Comparison of ENCODE assay signal across 8 cellular contexts in genomic region chr19:46713781-46714522, GRCh38. TPM values are rescaled to one million over a fixed set of nuclear protein-coding genes. Genes with fewer than 3 reads are reported as not detected.
A peak's percentile ranks its signal among the peaks of the same experiment; 100 is the strongest.
DNase-seq lines count a peak whose midpoint lies in the region; ATAC-seq and TF ChIP-seq lines count a peak whose summit lies in the region.

No MANE protein-coding gene starts in this region.

- in situ Hi-C loops in Caki2 (cut with HindIII; ENCODE audit: low pct_unique_long_range_greater_than_20kb, low sequenced_read_pairs) (no loop called here), IMR-90 (cut with MboI; ENCODE audit: low sequenced_read_pairs) (no loop called here)

- peak overlapping the region; percentile 83; the same call in 1 of the 2 replicates for H4K5ac ChIP-seq in IMR-90 (ENCODE audit: low read depth, low read length)

- peak overlapping the region; percentile 66; the same call in 1 of the 2 replicates for H3K18ac ChIP-seq in IMR-90 (ENCODE audit: low read depth, low read length)

- intact Hi-C loops in IMR-90 (cut with micrococcal nuclease) = no loop called here
- intact Hi-C loops in upper lobe of right lung (cut with DNase I) = no loop called here

- no peaks in the 10 kb centered on the region for H3K27me3 ChIP-seq in IMR-90 (ENCODE audit: control insufficient read depth, insufficient read depth, low read length)
- H3K27me3 ChIP-seq in cardiac muscle cell = no peaks in the 10 kb centered on the region
- H3K27me3 ChIP-seq in upper lobe of right lung = no peaks in the 10 kb centered on the region
- no peaks in the 10 kb centered on the region for H3K27me3 ChIP-seq in WERI-Rb-1 (ENCODE audit: insufficient read depth, low read depth, severe bottlenecking)

- H3K9me3 ChIP-seq in IMR-90 (ENCODE audit: control insufficient read depth, insufficient read depth, low read length) (no peaks in the 10 kb centered on the region), SK-N-MC (ENCODE audit: low read depth, low read length) (no peaks in the 10 kb centered on the region), cardiac muscle cell (ENCODE audit: low read depth) (no peaks in the 10 kb centered on the region), upper lobe of right lung (no peaks in the 10 kb centered on the region), WERI-Rb-1 (ENCODE audit: severe bottlenecking) (no peaks in the 10 kb centered on the region)

- H4K91ac ChIP-seq in IMR-90 (ENCODE audit: insufficient read depth, low read depth, low read length) = peak overlapping the region; percentile 55; the same call in 1 of the 2 replicates

- TF ChIP-seq POLR2A in IMR-90 (IDR thresholded peaks at IDR 0.05; ENCODE audit: low read depth, low read length) = no peak

- no TSS peak for BruUV-seq in IMR-90 (replicated peaks; lab: Mats Ljungman, UMichigan)

- peaks cover 7% of the 10 kb centered on the region for H3K4me1 ChIP-seq in IMR-90 (ENCODE audit: control insufficient read depth, insufficient read depth, low read length)
- peaks cover 12% of the 10 kb centered on the region for H3K4me1 ChIP-seq in cardiac muscle cell (ENCODE audit: low read depth)
- peaks cover 34% of the 10 kb centered on the region for H3K4me1 ChIP-seq in upper lobe of right lung

- H2BK120ac ChIP-seq in IMR-90 (ENCODE audit: low read depth, low read length) = peak overlapping the region; percentile 6; the same call in 1 of the 2 replicates

- H3K27me3 Mint-ChIP-seq in activated naive CD8-positive, alpha-beta T cell = no peaks in the 10 kb centered on the region

- peak overlapping the region; percentile 42 for H3K4me3 ChIP-seq in IMR-90 (ENCODE audit: insufficient read depth, low read depth, low read length)
- H3K4me3 ChIP-seq in SK-N-MC = peak overlapping the region; percentile 85
- peak overlapping the region; percentile 33 for H3K4me3 ChIP-seq in cardiac muscle cell
- H3K4me3 ChIP-seq in upper lobe of right lung = peak overlapping the region; percentile 87
- no peak overlapping the region for H3K4me3 ChIP-seq in WERI-Rb-1 (ENCODE audit: low read depth, low read length)

- no peak overlapping the region for H2BK15ac ChIP-seq in IMR-90 (ENCODE audit: low read depth, low read length)

- H3K27ac ChIP-seq in IMR-90 (ENCODE audit: insufficient read depth, low read length) (peak overlapping the region; percentile 45), SK-N-MC (no peak overlapping the region), cardiac muscle cell (no peak overlapping the region), upper lobe of right lung (peak overlapping the region; percentile 86), WERI-Rb-1 (no peak overlapping the region)

- peak overlapping the region; percentile 89 for H3K23ac ChIP-seq in IMR-90 (ENCODE audit: low read depth, low read length)

- H3K9ac ChIP-seq in IMR-90 (ENCODE audit: low read depth, low read length) (peak overlapping the region; percentile 63), SK-N-MC (ENCODE audit: insufficient read length) (no peak overlapping the region)

- peak overlapping the region; percentile 92 for H3K4me3 Mint-ChIP-seq in activated naive CD8-positive, alpha-beta T cell

- peak overlapping the region; percentile 78 for H3K14ac ChIP-seq in IMR-90 (replicated peaks; ENCODE audit: low read depth, low read length)

- peak overlapping the region; percentile 94 for H2AK5ac ChIP-seq in IMR-90 (ENCODE audit: low read depth, low read length)

- peak; percentile 22 for ATAC-seq in IMR-90 (ENCODE audit: low read depth)
- peak; percentile 80 for ATAC-seq in upper lobe of right lung

- no peak overlapping the region for H3K56ac ChIP-seq in IMR-90 (ENCODE audit: extremely low read depth, insufficient read depth, low read length)

- H3K36me3 ChIP-seq in IMR-90 (ENCODE audit: control insufficient read depth, insufficient read depth, low read length) = peaks cover 8% of the 10 kb centered on the region
- H3K36me3 ChIP-seq in SK-N-MC (ENCODE audit: insufficient read depth, low read length) = peaks cover 3% of the 10 kb centered on the region; the same call in 1 of the 2 replicates
- H3K36me3 ChIP-seq in cardiac muscle cell = no peaks in the 10 kb centered on the region
- H3K36me3 ChIP-seq in upper lobe of right lung = peaks cover 21% of the 10 kb centered on the region
- H3K36me3 ChIP-seq in WERI-Rb-1 = peaks cover 18% of the 10 kb centered on the region

- peaks cover 35% of the 10 kb centered on the region for H3K4me1 Mint-ChIP-seq in activated naive CD8-positive, alpha-beta T cell (ENCODE audit: low read depth)

- CTCF ChIA-PET in IMR-90 (lab: Yijun Ruan, JAX) = interaction anchor here (0.5 kb wide), 1 partner anchor 126 kb away, joined by 3 read pairs; no protein-coding TSS in a partner anchor

- WGBS in IMR-90 (ENCODE audit: extremely low coverage in 2 of 2, insufficient read length in 1 of 2), 2 experiments = no CpG with 5 or more reads among the region's 43 CpGs

- TF ChIP-seq RAD21 in IMR-90 (IDR thresholded peaks at IDR 0.05; ENCODE audit: low read length) = no peak

- dilution Hi-C loops in IMR-90 (cut with HindIII; ENCODE audit: low sequenced_read_pairs, unreplicated experiment) = no loop called here

- peak overlapping the region; percentile 94 for H3K4ac ChIP-seq in IMR-90 (ENCODE audit: low read depth, low read length)

- H4K8ac ChIP-seq in IMR-90 (ENCODE audit: low read depth in 2 of 2, low read length in 2 of 2) = peak overlapping the region; percentile 85 to 88; a peak in 3 of 4 replicates

- peak overlapping the region; percentile 94 for H2AFZ ChIP-seq in IMR-90 (replicated peaks; ENCODE audit: low read length, poor library complexity)

- no peaks in the 10 kb centered on the region for H3K9me1 ChIP-seq in IMR-90 (ENCODE audit: insufficient read depth, low read length)

- peak overlapping the region; percentile 36 for H2BK5ac ChIP-seq in IMR-90 (ENCODE audit: low read depth, low read length, poor library complexity, severe bottlenecking)

- H3K4me2 ChIP-seq in IMR-90 (ENCODE audit: low read depth, low read length) = peak overlapping the region; percentile 96

- peak; percentile 77 for DNase-seq in Caki2 (ENCODE audit: low read depth)
- peak; percentile 63 for DNase-seq in IMR-90
- no peak for DNase-seq in SK-N-MC (ENCODE audit: low read depth, low spot score)
- peak; percentile 44 to 90 for DNase-seq in cardiac muscle cell (ENCODE audit: low read depth in 1 of 2, low spot score in 1 of 2)
- DNase-seq in pons (ENCODE audit: low spot score) = peak; percentile 57
- DNase-seq in upper lobe of right lung = peak; percentile 96
- DNase-seq in WERI-Rb-1 = no peak

- TF ChIP-seq CTCF in IMR-90 (conservative IDR thresholded peaks at IDR 0.05; ENCODE audit: low read depth, low read length) (no peak), cardiac muscle cell (IDR thresholded peaks at IDR 0.05; ENCODE audit: low read depth, low read length) (no peak), upper lobe of right lung (IDR thresholded peaks at IDR 0.05) (no peak), WERI-Rb-1 (IDR thresholded peaks at IDR 0.05; ENCODE audit: low read depth, low read length) (no peak)

- H2AK9ac ChIP-seq in IMR-90 (replicated peaks; ENCODE audit: low read depth, low read length, poor library complexity) = peak overlapping the region; percentile 99

- no peak overlapping the region for H2BK20ac ChIP-seq in IMR-90 (ENCODE audit: low read depth, low read length)

- H3K27ac Mint-ChIP-seq in activated naive CD8-positive, alpha-beta T cell = peak overlapping the region; percentile 91

- peaks cover 2% of the 10 kb centered on the region; the same call in 1 of the 2 replicates for H4K20me1 ChIP-seq in IMR-90 (ENCODE audit: insufficient read depth, low read length)

- POLR2A ChIA-PET in IMR-90 (lab: Charles Lee; ENCODE audit: unreplicated experiment) = interaction anchor here (0.5 to 0.8 kb wide), 2 partner anchors 10 to 25 kb away, joined by 19 to 21 read pairs; no protein-coding TSS in a partner anchor

- H3K36me3 Mint-ChIP-seq in activated naive CD8-positive, alpha-beta T cell = no peaks in the 10 kb centered on the region

- H3K79me1 ChIP-seq in IMR-90 (ENCODE audit: low read depth in 1 of 2, low read length in 2 of 2) = peaks cover 3 to 45% of the 10 kb centered on the region in 2 experiments

- H3K9me3 Mint-ChIP-seq in activated naive CD8-positive, alpha-beta T cell (ENCODE audit: low read depth) = no peaks in the 10 kb centered on the region

TF ChIP-seq in IMR-90, 13 proteins besides CTCF, POLR2A, EP300 and RAD21 (continues in another document):
- TF ChIP-seq MAFK (IDR thresholded peaks at IDR 0.05; ENCODE audit: low read depth, low read length) = no peak
- peak; percentile 80; the same call in 1 of the 2 replicates for TF ChIP-seq MAZ (IDR thresholded peaks at IDR 0.05; ENCODE audit: borderline replicate concordance, low read depth, low read length)

RNA-seq across cellular contexts. Expression of gene PRKD2, which starts 3.0 kb away (rescaled TPM):
- 17.8 and 18.7 TPM in 2 replicates for total RNA-seq in Caki2 (2014; rRNA removed; shearing (Covaris generic); ENCODE audit: low replicate concordance)
- total RNA-seq in IMR-90 (2012; rRNA removed) (9.9 and 10.0 TPM in 2 replicates), cardiac muscle cell (16.0 and 24.7 TPM in 2 replicates), upper lobe of right lung (58.9 TPM)
- polyA plus RNA-seq in IMR-90 (2012; rRNA removed) (18.8 and 19.6 TPM in 2 replicates), cardiac muscle cell (25.5 and 53.9 TPM in 2 replicates)
- 8.8 and 25.6 TPM in 2 replicates for polyA plus RNA-seq in IMR-90 (2012; cell fraction: cytosol; rRNA removed)
- polyA plus RNA-seq in IMR-90 (2012; cell fraction: nucleus; rRNA removed; ENCODE audit: low replicate concordance) = 44.4 and 97.9 TPM in 2 replicates

RNA-seq across cellular contexts. Expression of gene FKRP, which starts 31.9 kb away (rescaled TPM):
- 17.6 and 23.7 TPM in 2 replicates for total RNA-seq in Caki2 (2014; rRNA removed; shearing (Covaris generic); ENCODE audit: low replicate concordance)
- total RNA-seq in IMR-90 (2012; rRNA removed) (5.8 and 6.1 TPM in 2 replicates), cardiac muscle cell (39.1 and 50.3 TPM in 2 replicates), upper lobe of right lung (14.2 TPM)
- polyA plus RNA-seq in IMR-90 (2012; rRNA removed) (25.3 and 28.5 TPM in 2 replicates), cardiac muscle cell (20.4 and 25.3 TPM in 2 replicates)
- polyA plus RNA-seq in IMR-90 (2012; cell fraction: cytosol; rRNA removed) = 22.3 and 36.1 TPM in 2 replicates
- 50.3 and 64.5 TPM in 2 replicates for polyA plus RNA-seq in IMR-90 (2012; cell fraction: nucleus; rRNA removed; ENCODE audit: low replicate concordance)

RNA-seq across cellular contexts. Expression of gene STRN4, which starts 32.3 kb away (rescaled TPM):
- 102 and 131 TPM in 2 replicates for total RNA-seq in Caki2 (2014; rRNA removed; shearing (Covaris generic); ENCODE audit: low replicate concordance)
- total RNA-seq in IMR-90 (2012; rRNA removed) (36.7 and 37.8 TPM in 2 replicates), cardiac muscle cell (115 and 144 TPM in 2 replicates), upper lobe of right lung (68.5 TPM)
- polyA plus RNA-seq in IMR-90 (2012; rRNA removed) (112 and 127 TPM in 2 replicates), cardiac muscle cell (98.4 and 110 TPM in 2 replicates)
- polyA plus RNA-seq in IMR-90 (2012; cell fraction: cytosol; rRNA removed) = 111 and 127 TPM in 2 replicates
- 158 and 365 TPM in 2 replicates for polyA plus RNA-seq in IMR-90 (2012; cell fraction: nucleus; rRNA removed; ENCODE audit: low replicate concordance)

RNA-seq across cellular contexts. Expression of gene DACT3, which starts 53.0 kb away (rescaled TPM):
- 0.03 and 1.6 TPM in 2 replicates for total RNA-seq in Caki2 (2014; rRNA removed; shearing (Covaris generic); ENCODE audit: low replicate concordance)
- 1.6 and 1.9 TPM in 2 replicates for total RNA-seq in IMR-90 (2012; rRNA removed)
- 4.9 and 5.7 TPM in 2 replicates for polyA plus RNA-seq in IMR-90 (2012; rRNA removed)
- 3.0 and 6.6 TPM in 2 replicates for polyA plus RNA-seq in IMR-90 (2012; cell fraction: cytosol; rRNA removed)
- 6.5 and 7.5 TPM in 2 replicates for polyA plus RNA-seq in IMR-90 (2012; cell fraction: nucleus; rRNA removed; ENCODE audit: low replicate concordance)
- total RNA-seq in cardiac muscle cell = 115 and 142 TPM in 2 replicates
- polyA plus RNA-seq in cardiac muscle cell = 107 and 153 TPM in 2 replicates
- total RNA-seq in upper lobe of right lung = 10.0 TPM

Comparison
In these comparisons a context has a peak if more than half of its experiments do, and no peak if none do; other contexts are left out.
1. DNase-seq: peak in Caki2 (single experiment), IMR-90 (single experiment), cardiac muscle cell (2 of 2), pons (single experiment) and upper lobe of right lung (single experiment); none in SK-N-MC (single experiment) and WERI-Rb-1 (single experiment).
2. H3K27ac ChIP-seq: peak in IMR-90 (single experiment) and upper lobe of right lung (single experiment); none in SK-N-MC (single experiment), cardiac muscle cell (single experiment) and WERI-Rb-1 (single experiment).